In genomic region chr10:77715081-77715480, GRCh38 we compare ENCODE assay signal across 11 cellular contexts.
DNase-seq lines count a peak whose midpoint lies in the region; ATAC-seq and TF ChIP-seq lines count a peak whose summit lies in the region.
"Had no signal": no experiment of that assay in that cellular context is flagged by ENCODE, and none has a peak within 500 bp of the region (broad histone marks: within the 10 kb centered on the region; RNA-seq: fewer than 3 reads in every experiment).

No MANE protein-coding gene starts in this region.

- H3K27ac ChIP-seq in WERI-Rb-1: no peak overlapping the region

- H3K9me3 ChIP-seq in WERI-Rb-1 (ENCODE audit: severe bottlenecking): no peaks in the 10 kb centered on the region

- H3K27me3 Mint-ChIP-seq in neural crest cell (ENCODE audit: low read depth): peaks cover 35% of the 10 kb centered on the region

- H3K36me3 ChIP-seq in WERI-Rb-1: no peaks in the 10 kb centered on the region

- H3K36me3 Mint-ChIP-seq in neural crest cell (ENCODE audit: low read depth): no peaks in the 10 kb centered on the region

- H3K27me3 ChIP-seq in WERI-Rb-1 (ENCODE audit: insufficient read depth, low read depth, severe bottlenecking): no peaks in the 10 kb centered on the region

- DNase-seq in SKM-1 treated with dmso at 0.1 percent for 144 hours (lab: John Stamatoyannopoulos, UW; ENCODE audit: unreplicated experiment) (peak; percentile 4), SKM-1 (lab: John Stamatoyannopoulos, UW; ENCODE audit: unreplicated experiment) (no peak), HT-29 (ENCODE audit: low spot score) (peak; percentile 39), WERI-Rb-1 (peak; percentile 64), neural crest cell (ENCODE audit: low read depth, low spot score) (no peak)
- DNase-seq: activated naive CD4-positive, alpha-beta T cell treated with anti-CD3 and anti-CD28 coated beads, Interleukin-2, amount 50 U/mL, for 16 hours; NCI-H2029 had no signal

- H3K4me3 Mint-ChIP-seq in neural crest cell: no peak overlapping the region
- H3K4me3 Mint-ChIP-seq: CD14-positive monocyte had no signal

- H3K27ac Mint-ChIP-seq in neural crest cell (ENCODE audit: unreplicated experiment): no peak overlapping the region

- H3K9me3 Mint-ChIP-seq in neural crest cell: no peaks in the 10 kb centered on the region

- H3K4me1 Mint-ChIP-seq in neural crest cell: peaks cover 30% of the 10 kb centered on the region

- TF ChIP-seq CTCF in WERI-Rb-1 (IDR thresholded peaks at IDR 0.05; ENCODE audit: low read depth, low read length) (peak; percentile 74), neural crest cell (conservative IDR thresholded peaks at IDR 0.05) (peak; percentile 33)

- ATAC-seq in GM18907 (IDR thresholded peaks at IDR 0.05; ENCODE audit: unreplicated experiment) (no peak), HG03196 (IDR thresholded peaks at IDR 0.05; ENCODE audit: unreplicated experiment) (no peak), HG02981 (IDR thresholded peaks at IDR 0.05; ENCODE audit: unreplicated experiment) (no peak)

- no peak overlapping the region for H3K4me3 ChIP-seq in WERI-Rb-1 (ENCODE audit: low read depth, low read length)

Comparison
In these comparisons a context has a peak if more than half of its experiments do, and no peak if none do; other contexts are left out.
1. DNase-seq: peak in SKM-1 treated with dmso at 0.1 percent for 144 hours (single experiment), HT-29 (single experiment) and WERI-Rb-1 (single experiment); none in SKM-1 (single experiment) and neural crest cell (single experiment).